Comparison of ENCODE assay signal across 12 cellular contexts in the genomic region with DNA sequence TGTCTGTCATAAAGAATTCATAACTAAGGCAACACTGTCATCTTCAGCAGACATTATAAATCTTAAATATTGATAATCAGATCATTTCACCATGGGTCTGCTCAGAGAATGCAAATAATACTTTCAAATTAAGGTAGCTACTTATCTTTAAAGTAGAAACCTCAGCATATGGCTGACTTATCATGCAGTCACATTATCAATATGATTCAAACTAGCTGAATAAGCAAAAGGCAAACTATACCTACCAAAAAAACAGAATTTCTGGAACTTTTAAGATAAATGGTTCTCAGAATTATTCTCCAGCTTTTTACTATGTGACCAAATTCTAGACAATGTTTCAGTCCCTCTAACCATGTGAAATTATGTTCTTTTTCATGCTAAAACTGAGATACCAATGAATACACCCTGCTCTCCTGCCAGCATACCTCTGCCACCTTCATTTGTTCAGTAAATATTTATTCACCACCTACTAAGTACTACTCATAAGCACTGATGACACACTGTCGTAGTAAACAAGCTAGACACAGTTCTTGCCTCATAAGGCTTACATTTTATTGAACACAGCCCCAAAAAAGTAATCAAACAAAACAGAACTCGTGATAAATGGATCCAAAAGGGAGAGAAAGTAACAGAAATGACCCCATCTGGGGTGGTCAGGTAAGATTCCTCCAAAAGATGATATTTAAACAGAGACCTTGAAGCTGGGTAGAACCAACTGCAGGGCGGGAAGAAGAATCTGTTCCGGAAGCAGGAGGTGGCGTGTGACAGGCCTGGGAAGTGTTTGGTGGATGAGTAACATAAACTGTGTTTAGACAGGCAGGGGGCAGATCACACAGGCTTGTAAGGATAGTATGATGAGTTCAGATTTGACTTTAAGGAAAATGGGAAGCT. TPM values are rescaled to one million over a fixed set of nuclear protein-coding genes. Genes with fewer than 3 reads are reported as not detected.
DNase-seq lines count a peak whose midpoint lies in the region; ATAC-seq, FAIRE-seq and TF ChIP-seq lines count a peak whose summit lies in the region.
"Had no signal": no experiment of that assay in that cellular context is flagged by ENCODE, and none has a peak within 500 bp of the region (broad histone marks: within the 10 kb centered on the region; RNA-seq: fewer than 3 reads in every experiment).

No MANE protein-coding gene starts in this region.

- H3K9me3 Mint-ChIP-seq in activated naive CD4-positive, alpha-beta T cell treated with anti-CD3 and anti-CD28 coated beads, Interleukin-2, amount 10 ng/mL, durations not matched to agents 7 days and 5 days, result no peaks in the 10 kb centered on the region
- H3K9me3 Mint-ChIP-seq: naive thymus-derived CD4-positive, alpha-beta T cell had no signal

- H3K4me1 Mint-ChIP-seq in activated naive CD4-positive, alpha-beta T cell treated with anti-CD3 and anti-CD28 coated beads, Interleukin-2, amount 10 ng/mL, durations not matched to agents 7 days and 5 days, result no peaks in the 10 kb centered on the region

- dilution Hi-C loops in endothelial cell of umbilical vein (cut with MboI; ENCODE audit: extremely low pct_ligation_motif_present, low sequenced_read_pairs), result no loop called here

- TF ChIP-seq CTCF in AG09319 (IDR thresholded peaks at IDR 0.05; ENCODE audit: low read depth, low read length), result peak; percentile 5; the same call in 1 of the 2 replicates
- TF ChIP-seq CTCF in Panc1 (IDR thresholded peaks at IDR 0.05), result no peak
- no peak for TF ChIP-seq CTCF in endothelial cell of umbilical vein (IDR thresholded peaks at IDR 0.05; ENCODE audit: extremely low read depth in 1 of 2, insufficient read depth in 1 of 2, low read depth in 1 of 2, low read length in 2 of 2)
- TF ChIP-seq CTCF in uterus (IDR thresholded peaks at IDR 0.05), result no peak

- H2AFZ ChIP-seq in endothelial cell of umbilical vein (ENCODE audit: low read depth, low read length), result no peak overlapping the region

- intact Hi-C loops in Panc1 (cut with micrococcal nuclease; ENCODE audit: unreplicated experiment), result no loop called here
- intact Hi-C loops in endothelial cell of umbilical vein (cut with micrococcal nuclease), result loop anchor here (5.0 kb wide), 1 partner anchor 43 kb away; no protein-coding TSS in a partner anchor
- intact Hi-C loops in uterus (cut with DNase I; ENCODE audit: low total_unique reads), result no loop called here

- peak; percentile 95 for ATAC-seq in Panc1
- no peak for ATAC-seq in HG03460 (IDR thresholded peaks at IDR 0.05; ENCODE audit: unreplicated experiment)
- ATAC-seq: naive thymus-derived CD4-positive, alpha-beta T cell had no signal

- H3K4me3 ChIP-seq in Panc1 (ENCODE audit: low read depth in 2 of 2, low read length in 2 of 2), result peak overlapping the region in 1 of 2 experiments; percentile 37; a peak in 2 of 4 replicates
- no peak overlapping the region for H3K4me3 ChIP-seq in endothelial cell of umbilical vein (replicated peaks in 1 of 3; ENCODE audit: insufficient read depth in 1 of 3, low read depth in 1 of 3, low read length in 3 of 3)
- H3K4me3 ChIP-seq in uterus, result no peak overlapping the region
- H3K4me3 ChIP-seq: BLaER1 treated with 17β-estradiol and CSF1 and Interleukin-3, amounts not matched to agents 10 nM and 100 nM; vagina had no signal

- H3K4me3 Mint-ChIP-seq in activated naive CD4-positive, alpha-beta T cell treated with anti-CD3 and anti-CD28 coated beads, Interleukin-2, amount 10 ng/mL, durations not matched to agents 7 days and 5 days, result no peak overlapping the region
- H3K4me3 Mint-ChIP-seq: naive thymus-derived CD4-positive, alpha-beta T cell had no signal

- BruUV-seq in Panc1 (replicated peaks; lab: Mats Ljungman, UMichigan) (TSS peak; percentile 49), endothelial cell of umbilical vein (replicated peaks; lab: Mats Ljungman, UMichigan) (TSS peak; percentile 29)

- H3K9me3 ChIP-seq in Panc1 (ENCODE audit: control insufficient read depth, insufficient read depth, low read depth, low read length) (no peaks in the 10 kb centered on the region), endothelial cell of umbilical vein (replicated peaks; ENCODE audit: control insufficient read depth, insufficient read depth, low read length) (no peaks in the 10 kb centered on the region), uterus (no peaks in the 10 kb centered on the region)
- H3K9me3 ChIP-seq: BLaER1 treated with 17β-estradiol and CSF1 and Interleukin-3, amounts not matched to agents 10 nM and 100 nM; vagina had no signal

- H3K79me2 ChIP-seq in endothelial cell of umbilical vein (ENCODE audit: control insufficient read depth, insufficient read depth, low read length), result peaks cover 85% of the 10 kb centered on the region

- peak; percentile 75 for FAIRE-seq in endothelial cell of umbilical vein (lab: Jason Lieb, UNC)

- H3K4me1 ChIP-seq in Panc1 (ENCODE audit: control insufficient read depth, insufficient read depth, low read length) (peaks cover 22% of the 10 kb centered on the region), endothelial cell of umbilical vein (ENCODE audit: control insufficient read depth, extremely low read depth, insufficient read depth, low read length) (peaks cover 22% of the 10 kb centered on the region), uterus (peaks cover 0 to 2% of the 10 kb centered on the region in 2 donors)

- H3K9me1 ChIP-seq in endothelial cell of umbilical vein (replicated peaks; ENCODE audit: control insufficient read depth, extremely low read depth, insufficient read depth, low read length), result no peaks in the 10 kb centered on the region

- peak overlapping the region; percentile 28 for H3K9ac ChIP-seq in endothelial cell of umbilical vein (replicated peaks; ENCODE audit: extremely low read depth, insufficient read depth, low read length)
- H3K9ac ChIP-seq: BLaER1 treated with 17β-estradiol and CSF1 and Interleukin-3, amounts not matched to agents 10 nM and 100 nM had no signal

- TF ChIP-seq POLR2A in endothelial cell of umbilical vein (IDR thresholded peaks at IDR 0.05; ENCODE audit: low read depth, low read length), result no peak
- TF ChIP-seq POLR2A in uterus (IDR thresholded peaks at IDR 0.05), result no peak

- peaks cover 3% of the 10 kb centered on the region for H4K20me1 ChIP-seq in endothelial cell of umbilical vein (replicated peaks; ENCODE audit: control insufficient read depth, extremely low read depth, insufficient read depth, low read length)

- H3K36me3 ChIP-seq in Panc1 (ENCODE audit: control insufficient read depth, insufficient read depth, low read length), result no peaks in the 10 kb centered on the region
- no peaks in the 10 kb centered on the region for H3K36me3 ChIP-seq in endothelial cell of umbilical vein (ENCODE audit: control insufficient read depth in 2 of 2, extremely low read depth in 1 of 2, insufficient read depth in 2 of 2, low read length in 2 of 2)
- no peaks in the 10 kb centered on the region for H3K36me3 ChIP-seq in uterus
- H3K36me3 ChIP-seq: BLaER1 treated with 17β-estradiol and CSF1 and Interleukin-3, amounts not matched to agents 10 nM and 100 nM; vagina had no signal

- H3K27ac Mint-ChIP-seq in activated naive CD4-positive, alpha-beta T cell treated with anti-CD3 and anti-CD28 coated beads, Interleukin-2, amount 10 ng/mL, durations not matched to agents 7 days and 5 days, result no peak overlapping the region
- H3K27ac Mint-ChIP-seq: naive thymus-derived CD4-positive, alpha-beta T cell had no signal

- H3K27me3 ChIP-seq in Panc1 (ENCODE audit: control insufficient read depth, insufficient read depth, low read length) (no peaks in the 10 kb centered on the region), endothelial cell of umbilical vein (ENCODE audit: control insufficient read depth in 2 of 2, insufficient read depth in 2 of 2, low read length in 2 of 2) (no peaks in the 10 kb centered on the region), uterus (no peaks in the 10 kb centered on the region)
- H3K27me3 ChIP-seq: BLaER1 treated with 17β-estradiol and CSF1 and Interleukin-3, amounts not matched to agents 10 nM and 100 nM; vagina had no signal

- H3K27ac ChIP-seq in Panc1 (ENCODE audit: low read length), result peak overlapping the region; percentile 73
- peak overlapping the region; percentile 75 for H3K27ac ChIP-seq in endothelial cell of umbilical vein (ENCODE audit: insufficient read depth, low read depth, low read length)
- no peak overlapping the region for H3K27ac ChIP-seq in uterus
- H3K27ac ChIP-seq: BLaER1 treated with 17β-estradiol and CSF1 and Interleukin-3, amounts not matched to agents 10 nM and 100 nM; vagina had no signal

- DNase-seq in AG09319 (ENCODE audit: extremely low read depth, low read depth) (no peak), Panc1 (ENCODE audit: low read depth, low spot score) (peak; percentile 93), endothelial cell of umbilical vein (ENCODE audit: low read depth, low spot score) (peak; percentile 82), kidney tubule cell (ENCODE audit: low spot score) (peak; percentile 73), RPMI8226 (no peak), uterus (no peak)
- DNase-seq in activated naive CD4-positive, alpha-beta T cell treated with anti-CD3 and anti-CD28 coated beads, Interleukin-2, amount 10 ng/mL, durations not matched to agents 7 days and 5 days, result no peak
- DNase-seq: GOT3; naive thymus-derived CD4-positive, alpha-beta T cell had no signal

- peaks cover 23% of the 10 kb centered on the region for H3K27me3 Mint-ChIP-seq in activated naive CD4-positive, alpha-beta T cell treated with anti-CD3 and anti-CD28 coated beads, Interleukin-2, amount 10 ng/mL, durations not matched to agents 7 days and 5 days

- H3K36me3 Mint-ChIP-seq in activated naive CD4-positive, alpha-beta T cell treated with anti-CD3 and anti-CD28 coated beads, Interleukin-2, amount 10 ng/mL, durations not matched to agents 7 days and 5 days, result no peaks in the 10 kb centered on the region
- H3K36me3 Mint-ChIP-seq: naive thymus-derived CD4-positive, alpha-beta T cell had no signal

- H3K4me2 ChIP-seq in endothelial cell of umbilical vein (ENCODE audit: insufficient read depth, low read length), result peak overlapping the region; percentile 71

- in situ Hi-C loops in Panc1 (cut with HindIII; ENCODE audit: low pct_unique_long_range_greater_than_20kb, low sequenced_read_pairs), result no loop called here

- POLR2A ChIA-PET in Panc1 (lab: Charles Lee), result interaction anchor here (0.7 kb wide), 1 partner anchor 48 kb away, joined by 5 read pairs; no protein-coding TSS in a partner anchor
- POLR2A ChIA-PET in endothelial cell of umbilical vein (lab: Charles Lee), result interaction anchor here (0.6 kb wide), 2 partner anchors 168 to 248 kb away, joined by 4 to 5 read pairs; no protein-coding TSS in a partner anchor

- CTCF ChIA-PET in Panc1 (lab: Charles Lee), result interaction anchor here (0.6 kb wide), 1 partner anchor 174 kb away, joined by 3 read pairs; no protein-coding TSS in a partner anchor
- CTCF ChIA-PET in endothelial cell of umbilical vein (lab: Charles Lee), result interaction anchor here (0.7 to 2.4 kb wide), 11 partner anchors 10 to 233 kb away, joined by 3 to 20 read pairs (median 3); partner anchors contain the start of gene PRELID3A
- CTCF ChIA-PET in activated naive CD4-positive, alpha-beta T cell treated with anti-CD3 and anti-CD28 coated beads, Interleukin-2, amount 10 ng/mL, durations not matched to agents 7 days and 5 days (lab: Charles Lee), result no interaction called here

RNA-seq across cellular contexts. Expression of gene SPIRE1, which starts 17.7 kb away (rescaled TPM):
- 45.5 TPM for total RNA-seq in Panc1 (2021; ENCODE audit: unreplicated experiment)
- 20.0 TPM for polyA plus RNA-seq in Panc1 (2012; ENCODE audit: insufficient read length)
- 44.0 and 44.8 TPM in 2 replicates for total RNA-seq in endothelial cell of umbilical vein
- polyA plus RNA-seq in endothelial cell of umbilical vein, result 10.2 and 13.1 TPM in 2 replicates
- polyA plus RNA-seq in endothelial cell of umbilical vein (2011; cell fraction: cytosol; rRNA removed), result 12.4 and 14.1 TPM in 2 replicates
- polyA plus RNA-seq in endothelial cell of umbilical vein (2011; cell fraction: nucleus; rRNA removed), result 42.2 and 51.2 TPM in 2 replicates
- 26.0 and 41.7 TPM in 2 replicates for polyA plus RNA-seq in endothelial cell of umbilical vein (2012)
- 28.7 and 32.5 TPM in 2 replicates for polyA minus RNA-seq in endothelial cell of umbilical vein
- polyA minus RNA-seq in endothelial cell of umbilical vein (2011; cell fraction: cytosol; rRNA and poly(A)+ RNA removed), result 20.0 TPM
- polyA minus RNA-seq in endothelial cell of umbilical vein (2011; cell fraction: nucleus; rRNA and poly(A)+ RNA removed), result 26.8 and 41.9 TPM in 2 replicates
- total RNA-seq in uterus, result 10 to 100 TPM; 12.9 to 78.1 (median 27.5) TPM

Comparison
In these comparisons a context has a peak if more than half of its experiments do, and no peak if none do; other contexts are left out.
1. DNase-seq: peak in Panc1 (single experiment), endothelial cell of umbilical vein (single experiment) and kidney tubule cell (single experiment); none in AG09319 (single experiment), RPMI8226 (single experiment), activated naive CD4-positive, alpha-beta T cell treated with anti-CD3 and anti-CD28 coated beads, Interleukin-2, amount 10 ng/mL, durations not matched to agents 7 days and 5 days (single experiment) and uterus (0 of 2).
2. H3K27ac ChIP-seq: peak in Panc1 (single experiment) and endothelial cell of umbilical vein (single experiment); none in uterus (0 of 2).